Comparison of ENCODE assay signal across 9 cellular contexts in the genomic region with DNA sequence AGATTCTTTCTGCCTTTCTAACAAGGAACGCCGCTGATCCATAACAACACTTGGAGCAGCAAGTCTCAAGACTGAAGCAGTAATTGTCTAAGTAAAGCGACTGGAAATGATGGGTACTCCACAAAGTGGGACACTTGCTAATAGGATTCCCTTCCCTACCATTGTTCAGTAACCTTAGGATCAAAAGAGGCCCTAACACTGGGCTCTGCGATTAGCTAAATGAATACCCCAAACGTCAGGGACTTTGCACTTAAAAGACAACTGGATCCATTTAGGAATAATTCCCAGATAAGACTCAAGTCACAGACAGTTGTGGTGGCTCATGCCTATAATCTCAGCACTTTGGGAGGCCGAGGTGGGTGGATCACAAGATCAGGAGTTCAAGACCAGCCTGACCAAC.
"Had no signal": no experiment of that assay in that cellular context is flagged by ENCODE, and none has a peak within 500 bp of the region (broad histone marks: within the 10 kb centered on the region; RNA-seq: fewer than 3 reads in every experiment).

No MANE protein-coding gene starts in this region.

- ATAC-seq: HepG2 had no signal

- H3K27ac ChIP-seq: GM23248, HL-60, KMS-11 had no signal

- H2AFZ ChIP-seq: GM23248 had no signal

- H3K4me2 ChIP-seq: KMS-11 had no signal

- DNase-seq: GM23248, GOT3, H9, HCEC 1CT, Karpas-422, KBM-7 had no signal

- H3K4me3 ChIP-seq: GM23248 had no signal
